In the genomic region with DNA sequence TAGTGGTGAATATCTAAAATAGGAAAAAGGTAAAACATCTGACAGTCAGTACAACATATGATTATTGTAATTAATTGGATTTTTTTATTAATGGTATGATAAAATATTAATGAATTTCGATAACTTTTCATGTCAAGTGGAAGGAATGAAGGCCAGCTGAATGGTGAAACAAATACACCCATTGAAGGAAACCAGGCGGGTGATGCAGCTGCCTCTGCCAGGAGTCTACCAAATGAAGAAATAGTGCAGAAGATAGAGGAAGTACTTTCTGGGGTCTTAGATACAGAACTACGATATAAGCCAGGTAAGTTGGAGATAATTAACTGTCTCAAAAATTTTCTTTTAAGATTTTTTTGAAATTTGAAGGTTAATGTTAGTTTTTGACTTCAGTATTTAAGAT, we compare ENCODE assay signal across 15 cellular contexts. TPM values are rescaled to one million over a fixed set of nuclear protein-coding genes. Genes with fewer than 3 reads are reported as not detected.
DNase-seq lines count a peak whose midpoint lies in the region; ATAC-seq and TF ChIP-seq lines count a peak whose summit lies in the region.
"Had no signal": no experiment of that assay in that cellular context is flagged by ENCODE, and none has a peak within 500 bp of the region (broad histone marks: within the 10 kb centered on the region; RNA-seq: fewer than 3 reads in every experiment).

No MANE protein-coding gene starts in this region.

- no peak overlapping the region for H3K9ac ChIP-seq in KMS-11
- H3K9ac ChIP-seq: parathyroid adenoma had no signal

- H3K4me1 Mint-ChIP-seq in CD4-positive, CD25-positive, alpha-beta regulatory T cell = peaks cover 22 to 61% (median 44%) of the 10 kb centered on the region in 4 donors
- peaks cover 8% of the 10 kb centered on the region for H3K4me1 Mint-ChIP-seq in activated T-helper 17 cell treated with anti-CD3 and anti-CD28 coated beads, Interleukin-2, amount 50 U/mL, for 72 hours
- peaks cover 24 to 54% (median 50%) of the 10 kb centered on the region in 3 donors for H3K4me1 Mint-ChIP-seq in naive B cell

- peaks cover 49% of the 10 kb centered on the region for H4K20me1 ChIP-seq in KMS-11 (ENCODE audit: insufficient read depth)

- H3K4me3 ChIP-seq in CD4-positive, CD25-positive, alpha-beta regulatory T cell (ENCODE audit: low read depth, low read length) = peak overlapping the region; percentile 97
- H3K4me3 ChIP-seq in KMS-11 (IDR thresholded peaks at IDR 0.05; ENCODE audit: insufficient read depth, low read depth, low read length) = no peak overlapping the region
- H3K4me3 ChIP-seq: gastroesophageal sphincter had no signal

- ATAC-seq in CD4-positive, CD25-positive, alpha-beta regulatory T cell (ENCODE audit: low read depth in 2 of 2) = no peak
- no peak for ATAC-seq in activated T-helper 17 cell treated with anti-CD3 and anti-CD28 coated beads, Interleukin-2, amount 50 U/mL, for 72 hours (replicated peaks)
- ATAC-seq in naive B cell (ENCODE audit: low read depth in 2 of 2) (no peak), left ventricle myocardium superior (no peak)
- ATAC-seq: gastroesophageal sphincter had no signal

- H3K27me3 Mint-ChIP-seq in CD4-positive, CD25-positive, alpha-beta regulatory T cell = no peaks in the 10 kb centered on the region
- no peaks in the 10 kb centered on the region for H3K27me3 Mint-ChIP-seq in activated T-helper 17 cell treated with anti-CD3 and anti-CD28 coated beads, Interleukin-2, amount 50 U/mL, for 72 hours
- H3K27me3 Mint-ChIP-seq in naive B cell = no peaks in the 10 kb centered on the region

- H3K27ac ChIP-seq in CD4-positive, CD25-positive, alpha-beta regulatory T cell (ENCODE audit: insufficient read depth, low read length, poor library complexity, severe bottlenecking) = no peak overlapping the region
- no peak overlapping the region for H3K27ac ChIP-seq in KMS-11
- H3K27ac ChIP-seq: gastroesophageal sphincter, parathyroid adenoma, SK-N-MC had no signal

- peak overlapping the region; percentile 87; the same call in 1 of the 2 replicates for H3K4me2 ChIP-seq in KMS-11

- peaks cover 23% of the 10 kb centered on the region for H3K36me3 Mint-ChIP-seq in CD4-positive, CD25-positive, alpha-beta regulatory T cell
- peaks cover 91% of the 10 kb centered on the region for H3K36me3 Mint-ChIP-seq in activated T-helper 17 cell treated with anti-CD3 and anti-CD28 coated beads, Interleukin-2, amount 50 U/mL, for 72 hours (ENCODE audit: low read depth)
- peaks cover 11 to 23% of the 10 kb centered on the region in 2 donors for H3K36me3 Mint-ChIP-seq in naive B cell

- peaks cover 88% of the 10 kb centered on the region for H3K79me2 ChIP-seq in KMS-11 (ENCODE audit: insufficient read depth, low read depth)

- no peaks in the 10 kb centered on the region for H3K9me3 ChIP-seq in CD4-positive, CD25-positive, alpha-beta regulatory T cell (ENCODE audit: control insufficient read depth in 2 of 2, low read length in 2 of 2)
- H3K9me3 ChIP-seq: gastroesophageal sphincter had no signal

- H3K9me3 Mint-ChIP-seq in CD4-positive, CD25-positive, alpha-beta regulatory T cell = no peaks in the 10 kb centered on the region
- no peaks in the 10 kb centered on the region for H3K9me3 Mint-ChIP-seq in activated T-helper 17 cell treated with anti-CD3 and anti-CD28 coated beads, Interleukin-2, amount 50 U/mL, for 72 hours
- no peaks in the 10 kb centered on the region for H3K9me3 Mint-ChIP-seq in naive B cell

- H3K27me3 ChIP-seq in CD4-positive, CD25-positive, alpha-beta regulatory T cell (ENCODE audit: control insufficient read depth, insufficient read depth, low read length) = no peaks in the 10 kb centered on the region
- H3K27me3 ChIP-seq in KMS-11 (ENCODE audit: insufficient read depth, low read depth) = no peaks in the 10 kb centered on the region
- H3K27me3 ChIP-seq: gastroesophageal sphincter had no signal

- peaks cover 46% of the 10 kb centered on the region for H3K36me3 ChIP-seq in CD4-positive, CD25-positive, alpha-beta regulatory T cell (ENCODE audit: control insufficient read depth, insufficient read depth, low read length)
- H3K36me3 ChIP-seq in KMS-11 (ENCODE audit: insufficient read depth) = peaks cover 36% of the 10 kb centered on the region; the same call in 1 of the 2 replicates

- TF ChIP-seq CTCF in KMS-11 (conservative IDR thresholded peaks at IDR 0.05; ENCODE audit: low read depth, low read length) = no peak

- H2AFZ ChIP-seq in KMS-11 (ENCODE audit: low read depth) = no peak overlapping the region
- H2AFZ ChIP-seq: parathyroid adenoma had no signal

- peak overlapping the region in 3 of 4 donors; percentile 40 to 94 (median 82) for H3K4me3 Mint-ChIP-seq in CD4-positive, CD25-positive, alpha-beta regulatory T cell
- peak overlapping the region; percentile 99 for H3K4me3 Mint-ChIP-seq in activated T-helper 17 cell treated with anti-CD3 and anti-CD28 coated beads, Interleukin-2, amount 50 U/mL, for 72 hours
- peak overlapping the region in 6 of 8 donors; percentile 50 to 97 (median 66) for H3K4me3 Mint-ChIP-seq in naive B cell

- H3K4me1 ChIP-seq in CD4-positive, CD25-positive, alpha-beta regulatory T cell (ENCODE audit: control insufficient read depth, insufficient read depth, low read length, poor library complexity, severe bottlenecking) = peaks cover 34% of the 10 kb centered on the region
- H3K4me1 ChIP-seq in KMS-11 (ENCODE audit: low read depth, poor library complexity, severe bottlenecking) = peaks cover 26% of the 10 kb centered on the region
- H3K4me1 ChIP-seq: parathyroid adenoma had no signal

- intact Hi-C loops in left ventricle myocardium superior (cut with micrococcal nuclease) = no loop called here

- no peak overlapping the region for H3K27ac Mint-ChIP-seq in CD4-positive, CD25-positive, alpha-beta regulatory T cell
- H3K27ac Mint-ChIP-seq in activated T-helper 17 cell treated with anti-CD3 and anti-CD28 coated beads, Interleukin-2, amount 50 U/mL, for 72 hours = no peak overlapping the region
- peak overlapping the region in 1 of 6 donors; percentile 62 for H3K27ac Mint-ChIP-seq in naive B cell

- DNase-seq in CD4-positive, CD25-positive, alpha-beta regulatory T cell = no peak
- DNase-seq in naive B cell = peak; percentile 18
- DNase-seq in middle frontal gyrus (ENCODE audit: extremely low spot score, low spot score) = no peak
- DNase-seq in left ventricle myocardium superior = no peak
- DNase-seq in NCI-H146 (lab: John Stamatoyannopoulos, UW) = no peak
- DNase-seq in NCI-H526 (lab: John Stamatoyannopoulos, UW) = no peak
- DNase-seq: activated CD4-positive, alpha-beta T cell treated with anti-CD3 and anti-CD28 coated beads, Interleukin-2, amount 50 U/mL, for 4 hours; NCI-H187; NCI-H69; stimulated activated CD4-positive, alpha-beta T cell treated with anti-CD3 and anti-CD28 coated beads, Interleukin-4, amount 100 ng/mL, for 4 hours had no signal

RNA-seq across cellular contexts. Expression of a gene that starts 3.2 kb away (rescaled TPM):
- total RNA-seq in CD4-positive, CD25-positive, alpha-beta regulatory T cell = 358 TPM
- polyA plus RNA-seq in CD4-positive, CD25-positive, alpha-beta regulatory T cell = 100 to 1,000 TPM; 429 to 518 (median 444) TPM
- total RNA-seq in activated T-helper 17 cell treated with anti-CD3 and anti-CD28 coated beads, Interleukin-2, amount 50 U/mL, for 72 hours = 100 to 1,000 TPM; 242 to 282 TPM
- 100 to 1,000 TPM; 411 to 679 (median 522) TPM for polyA plus RNA-seq in naive B cell (ENCODE audit: low read depth in 6 of 6)
- 141 TPM for total RNA-seq in left ventricle myocardium superior

RNA-seq across cellular contexts. Expression of a gene that starts 4.2 kb away (rescaled TPM):
- total RNA-seq in CD4-positive, CD25-positive, alpha-beta regulatory T cell = 44.0 TPM
- 10 to 100 TPM; 45.5 to 63.9 (median 52.1) TPM for polyA plus RNA-seq in CD4-positive, CD25-positive, alpha-beta regulatory T cell
- 100 to 1,000 TPM in 1 of 2 donors, 10 to 100 TPM in 1; 91.9 to 196 TPM for total RNA-seq in activated T-helper 17 cell treated with anti-CD3 and anti-CD28 coated beads, Interleukin-2, amount 50 U/mL, for 72 hours
- polyA plus RNA-seq in naive B cell (ENCODE audit: low read depth in 6 of 6) = 10 to 100 TPM; 24.8 to 38.4 (median 32.2) TPM
- total RNA-seq in left ventricle myocardium superior = 33.4 TPM

RNA-seq across cellular contexts. Expression of a gene that starts 42.4 kb away (rescaled TPM):
- total RNA-seq in CD4-positive, CD25-positive, alpha-beta regulatory T cell = 15.2 TPM
- 1 to 10 TPM; 4.2 to 5.1 (median 4.9) TPM for polyA plus RNA-seq in CD4-positive, CD25-positive, alpha-beta regulatory T cell
- total RNA-seq in activated T-helper 17 cell treated with anti-CD3 and anti-CD28 coated beads, Interleukin-2, amount 50 U/mL, for 72 hours = 10 to 100 TPM; 39.8 to 43.0 TPM
- polyA plus RNA-seq in naive B cell (ENCODE audit: low read depth in 6 of 6) = 1 to 10 TPM in 5 of 6 donors, not detected in 1; 1.2 to 2.4 (median 2.1) TPM
- total RNA-seq in left ventricle myocardium superior = 7.6 TPM

RNA-seq across cellular contexts. Expression of a gene that starts 54.6 kb away (rescaled TPM):
- 0.17 TPM for total RNA-seq in CD4-positive, CD25-positive, alpha-beta regulatory T cell
- polyA plus RNA-seq in CD4-positive, CD25-positive, alpha-beta regulatory T cell = under 1 TPM; 0.33 to 0.78 (median 0.73) TPM
- under 1 TPM; 0.54 to 0.79 TPM for total RNA-seq in activated T-helper 17 cell treated with anti-CD3 and anti-CD28 coated beads, Interleukin-2, amount 50 U/mL, for 72 hours
- polyA plus RNA-seq in naive B cell (ENCODE audit: low read depth in 6 of 6) = 1 to 10 TPM in 2 of 6 donors, under 1 TPM in 3, not detected in 1; 0.38 to 1.6 (median 0.93) TPM
- 6.7 TPM for total RNA-seq in left ventricle myocardium superior
